ENCODE assay signal across 26 cellular contexts in the genomic region with DNA sequence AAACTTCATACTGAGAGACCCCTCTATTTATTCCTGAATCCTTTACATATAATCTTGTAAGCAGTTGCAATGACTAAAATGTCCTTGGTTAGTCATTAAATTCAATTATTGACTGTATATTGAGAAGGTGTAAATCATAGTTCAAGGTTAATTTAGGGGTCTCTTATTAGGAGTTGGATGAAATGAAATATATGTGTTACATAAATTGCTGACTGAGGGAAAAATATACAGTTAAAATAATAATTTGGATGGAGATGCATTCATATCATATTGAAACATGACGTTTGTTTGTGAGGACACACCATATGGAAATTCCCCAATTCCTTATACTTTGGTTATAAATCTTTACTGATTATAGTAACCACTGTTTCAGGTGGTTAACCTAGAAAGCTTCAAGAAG.
A peak's percentile ranks its signal among the peaks of the same experiment; 100 is the strongest.
DNase-seq lines count a peak whose midpoint lies in the region; ATAC-seq, FAIRE-seq and TF ChIP-seq lines count a peak whose summit lies in the region.
"Had no signal": no experiment of that assay in that cellular context is flagged by ENCODE, and none has a peak within 500 bp of the region (broad histone marks: within the 10 kb centered on the region; RNA-seq: fewer than 3 reads in every experiment).

No MANE protein-coding gene starts in this region.

- H4K8ac ChIP-seq in IMR-90 (ENCODE audit: low read depth in 2 of 2, low read length in 2 of 2) (no peak overlapping the region), H1 (ENCODE audit: extremely low read depth, insufficient read depth, low read length) (no peak overlapping the region)

- H3K9ac ChIP-seq in IMR-90 (ENCODE audit: low read depth, low read length) (no peak overlapping the region), H1 (replicated peaks in 1 of 4; ENCODE audit: extremely low read depth in 1 of 4, low read depth in 3 of 4, low read length in 3 of 4) (no peak overlapping the region)
- H3K9ac ChIP-seq: BLaER1 had no signal

- WGBS in A549 (ENCODE audit: missing lambda C conversion rate) = 72% methylated on average over 1 of the region's 1 CpG
- WGBS in IMR-90 (ENCODE audit: extremely low coverage in 2 of 2, insufficient read length in 1 of 2), 2 experiments = no CpG with 5 or more reads among the region's 1 CpG
- WGBS in H1 (ENCODE audit: extremely low coverage in 1 of 2, insufficient coverage in 1 of 2, insufficient read length in 1 of 2, insufficient replicate concordance in 2 of 2, low coverage in 1 of 2, low lambda C conversion rate in 2 of 2, missing lambda C conversion rate in 1 of 2), 2 experiments = 96% methylated on average over 1 of the region's 1 CpG; no CpG with 5 or more reads in 1 of the 2 experiments

- no peak for TF ChIP-seq CTCF in A549 (IDR thresholded peaks at IDR 0.05)
- no peak for TF ChIP-seq CTCF in IMR-90 (conservative IDR thresholded peaks at IDR 0.05; ENCODE audit: low read depth, low read length)
- TF ChIP-seq CTCF in H1 (IDR thresholded peaks at IDR 0.05; ENCODE audit: control extremely low read depth in 1 of 3, insufficient read depth in 1 of 3, low read depth in 1 of 3, low read length in 3 of 3) = no peak

- H3K23me2 ChIP-seq in H1 (ENCODE audit: low read depth, low read length) = no peaks in the 10 kb centered on the region

- H3K79me2 ChIP-seq in H1 (ENCODE audit: control insufficient read depth in 1 of 2, insufficient read depth in 2 of 2, low read length in 2 of 2) = no peaks in the 10 kb centered on the region

- H3K9me3 ChIP-seq in A549 (no peaks in the 10 kb centered on the region), IMR-90 (ENCODE audit: control insufficient read depth, insufficient read depth, low read length) (no peaks in the 10 kb centered on the region), H1 (ENCODE audit: insufficient read depth in 2 of 2, low read depth in 1 of 2, low read length in 1 of 2) (no peaks in the 10 kb centered on the region)
- H3K9me3 ChIP-seq: BE2C, BLaER1 had no signal

- H3K4me2 ChIP-seq in A549 (peak overlapping the region; percentile 50; the same call in 2 of the 3 replicates), IMR-90 (ENCODE audit: low read depth, low read length) (no peak overlapping the region), H1 (ENCODE audit: insufficient read depth in 1 of 2, low read depth in 2 of 2, low read length in 2 of 2) (no peak overlapping the region)
- H3K4me2 ChIP-seq: BLaER1 had no signal

- BruUV-seq in IMR-90 (replicated peaks; lab: Mats Ljungman, UMichigan) = no TSS peak

- POLR2A ChIA-PET in A549 (lab: Yijun Ruan, JAX) (no interaction called here), IMR-90 (lab: Charles Lee; ENCODE audit: unreplicated experiment) (no interaction called here), H1 (lab: Charles Lee; ENCODE audit: partially characterized antibody) (no interaction called here)

- intact Hi-C loops in IMR-90 (cut with micrococcal nuclease) = no loop called here

- H2BK5ac ChIP-seq in IMR-90 (ENCODE audit: low read depth, low read length, poor library complexity, severe bottlenecking) (no peak overlapping the region), H1 (ENCODE audit: low read depth, low read length) (no peak overlapping the region)

- DNase-seq in A549 (ENCODE audit: low read depth in 1 of 2, low spot score in 1 of 2) = no peak
- DNase-seq in IMR-90 = no peak
- no peak for DNase-seq in H1 (ENCODE audit: low read depth in 1 of 2, low spot score in 2 of 2)
- DNase-seq in NCI-H1105 (lab: John Stamatoyannopoulos, UW) = no peak
- no peak for DNase-seq in A172 (ENCODE audit: low spot score)
- DNase-seq: 8988T; ACHN; BE2C; C1 segment of cervical spinal cord; CD4-positive, alpha-beta memory T cell; CD4-positive, CD25-positive, alpha-beta regulatory T cell; CD8-positive, alpha-beta memory T cell; COR-L47; DMS 273 treated with DMSO at 0.1 percent for 48 hours; DMS153; DMS53; DMS79; DND-41; EL; GDM1 had no signal

- H3K79me1 ChIP-seq in IMR-90 (ENCODE audit: low read depth in 1 of 2, low read length in 2 of 2) (no peaks in the 10 kb centered on the region), H1 (ENCODE audit: low read depth, low read length) (no peaks in the 10 kb centered on the region)

- H2AFZ ChIP-seq in IMR-90 (replicated peaks; ENCODE audit: low read length, poor library complexity) = no peak overlapping the region
- H2AFZ ChIP-seq in H1 (ENCODE audit: low read length) = no peak overlapping the region

- H3K18ac ChIP-seq in IMR-90 (ENCODE audit: low read depth, low read length) (no peak overlapping the region), H1 (ENCODE audit: extremely low read depth, low read length) (no peak overlapping the region)

- H2BK120ac ChIP-seq in IMR-90 (ENCODE audit: low read depth, low read length) = no peak overlapping the region
- no peak overlapping the region for H2BK120ac ChIP-seq in H1 (replicated peaks; ENCODE audit: low read depth, low read length)

- CTCF ChIA-PET in A549 (lab: Yijun Ruan, JAX) = interaction anchor here (0.5 kb wide), 1 partner anchor 17 kb away, joined by 3 read pairs; no protein-coding TSS in a partner anchor
- CTCF ChIA-PET in IMR-90 (lab: Yijun Ruan, JAX) = no interaction called here
- CTCF ChIA-PET in H1 (lab: Charles Lee; ENCODE audit: partially characterized antibody) = interaction anchor here (0.8 kb wide), 1 partner anchor 17 kb away, joined by 3 read pairs; no protein-coding TSS in a partner anchor

- no peak overlapping the region for H3K14ac ChIP-seq in IMR-90 (replicated peaks; ENCODE audit: low read depth, low read length)
- H3K14ac ChIP-seq in H1 (ENCODE audit: insufficient read length) = no peak overlapping the region

- no peak overlapping the region for H2AK5ac ChIP-seq in IMR-90 (ENCODE audit: low read depth, low read length)
- H2AK5ac ChIP-seq in H1 (ENCODE audit: low read depth, low read length) = no peak overlapping the region

- H3K23ac ChIP-seq in IMR-90 (ENCODE audit: low read depth, low read length) (no peak overlapping the region), H1 (ENCODE audit: insufficient read length) (no peak overlapping the region)

- FAIRE-seq in A549 (lab: Jason Lieb, UNC) = no peak
- FAIRE-seq in H1 (lab: Jason Lieb, UNC) = no peak
- FAIRE-seq: GM12878, GM12892, GM18507, GM19239 had no signal

- no peak for TF ChIP-seq RAD21 in A549 (conservative IDR thresholded peaks at IDR 0.05 in 1 of 2, IDR thresholded peaks at IDR 0.05 in 1 of 2)
- TF ChIP-seq RAD21 in IMR-90 (IDR thresholded peaks at IDR 0.05; ENCODE audit: low read length) = no peak
- TF ChIP-seq RAD21 in H1 (IDR thresholded peaks at IDR 0.05 in 1 of 2, conservative IDR thresholded peaks at IDR 0.05 in 1 of 2; ENCODE audit: low read depth in 2 of 2, low read length in 2 of 2) = no peak

- peaks cover 2% of the 10 kb centered on the region; the same call in 1 of the 2 replicates for H3K27me3 ChIP-seq in IMR-90 (ENCODE audit: control insufficient read depth, insufficient read depth, low read length)
- H3K27me3 ChIP-seq in H1 (replicated peaks in 1 of 4; ENCODE audit: control insufficient read depth in 3 of 4, extremely low read depth in 1 of 4, insufficient read depth in 3 of 4, low read length in 3 of 4) = no peaks in the 10 kb centered on the region
- H3K27me3 ChIP-seq: BE2C, BLaER1 had no signal

- H3K4me1 ChIP-seq in A549 = peaks cover 93% of the 10 kb centered on the region
- no peaks in the 10 kb centered on the region for H3K4me1 ChIP-seq in IMR-90 (ENCODE audit: control insufficient read depth, insufficient read depth, low read length)
- no peaks in the 10 kb centered on the region; a peak in 1 of 7 replicates for H3K4me1 ChIP-seq in H1 (replicated peaks in 1 of 4; ENCODE audit: control insufficient read depth in 3 of 4, insufficient read depth in 4 of 4, low read length in 3 of 4)
- H3K4me1 ChIP-seq: BE2C, BLaER1 had no signal

- no peak for ATAC-seq in A549
- no peak for ATAC-seq in IMR-90 (ENCODE audit: low read depth)
- ATAC-seq in GM18870 (IDR thresholded peaks at IDR 0.05; ENCODE audit: unreplicated experiment) = no peak
- ATAC-seq: GM12878 had no signal

- H3K27ac ChIP-seq in A549 (peak overlapping the region; percentile 70 to 78; a peak in 5 of 6 replicates), IMR-90 (ENCODE audit: insufficient read depth, low read length) (no peak overlapping the region), H1 (ENCODE audit: low read depth, low read length) (no peak overlapping the region)
- H3K27ac ChIP-seq: BLaER1 had no signal

- H2BK15ac ChIP-seq in IMR-90 (ENCODE audit: low read depth, low read length) (no peak overlapping the region), H1 (ENCODE audit: low read length) (no peak overlapping the region)

- in situ Hi-C loops in IMR-90 (cut with MboI; ENCODE audit: low sequenced_read_pairs) = no loop called here

- H2AK9ac ChIP-seq in IMR-90 (replicated peaks; ENCODE audit: low read depth, low read length, poor library complexity) = no peak overlapping the region

- H4K91ac ChIP-seq in IMR-90 (ENCODE audit: insufficient read depth, low read depth, low read length) (no peak overlapping the region), H1 (replicated peaks; ENCODE audit: insufficient read length, low read length) (no peak overlapping the region)

- H4K5ac ChIP-seq in IMR-90 (ENCODE audit: low read depth, low read length) (no peak overlapping the region), H1 (ENCODE audit: insufficient read length, low read depth, low read length) (no peak overlapping the region)

- no peaks in the 10 kb centered on the region for H3K9me1 ChIP-seq in IMR-90 (ENCODE audit: insufficient read depth, low read length)

- H4K20me1 ChIP-seq in IMR-90 (ENCODE audit: insufficient read depth, low read length) (no peaks in the 10 kb centered on the region), H1 (replicated peaks in 1 of 2; ENCODE audit: control insufficient read depth in 1 of 2, insufficient read depth in 2 of 2, low read length in 2 of 2) (no peaks in the 10 kb centered on the region)
- H4K20me1 ChIP-seq: BLaER1 had no signal

- H3K36me3 ChIP-seq in IMR-90 (ENCODE audit: control insufficient read depth, insufficient read depth, low read length) (no peaks in the 10 kb centered on the region), H1 (ENCODE audit: control insufficient read depth in 2 of 4, insufficient read depth in 4 of 4, low read length in 3 of 4) (no peaks in the 10 kb centered on the region)
- H3K36me3 ChIP-seq: BE2C, BLaER1 had no signal

- TF ChIP-seq POLR2A in A549 (IDR thresholded peaks at IDR 0.05; ENCODE audit: low read length) (no peak), IMR-90 (IDR thresholded peaks at IDR 0.05; ENCODE audit: low read depth, low read length) (no peak), H1 (IDR thresholded peaks at IDR 0.05; ENCODE audit: control extremely low read depth in 1 of 2, low read depth in 2 of 2, low read length in 2 of 2) (no peak)

- dilution Hi-C loops in IMR-90 (cut with HindIII; ENCODE audit: low sequenced_read_pairs, unreplicated experiment) = no loop called here

- H3K56ac ChIP-seq in IMR-90 (ENCODE audit: extremely low read depth, insufficient read depth, low read length) (no peak overlapping the region), H1 (replicated peaks; ENCODE audit: insufficient read length, low read depth, low read length) (no peak overlapping the region)

- no peak overlapping the region for H2BK20ac ChIP-seq in IMR-90 (ENCODE audit: low read depth, low read length)
- no peak overlapping the region for H2BK20ac ChIP-seq in H1 (ENCODE audit: low read length)

- H3K4ac ChIP-seq in IMR-90 (ENCODE audit: low read depth, low read length) = no peak overlapping the region
- no peak overlapping the region for H3K4ac ChIP-seq in H1 (replicated peaks; ENCODE audit: insufficient read length, low read depth, low read length)

- TF ChIP-seq EP300 in A549 (IDR thresholded peaks at IDR 0.05) = no peak
- TF ChIP-seq EP300 in H1 (IDR thresholded peaks at IDR 0.05; ENCODE audit: borderline replicate concordance in 1 of 2, low read depth in 2 of 2, low read length in 2 of 2) = no peak

- H2BK12ac ChIP-seq in H1 (ENCODE audit: low read depth, low read length) = no peak overlapping the region

- H3K4me3 ChIP-seq in A549 (no peak overlapping the region), IMR-90 (ENCODE audit: insufficient read depth, low read depth, low read length) (no peak overlapping the region), H1 (ENCODE audit: extremely low read depth in 1 of 4, insufficient read depth in 2 of 4, low read depth in 3 of 4, low read length in 4 of 4) (no peak overlapping the region)
- H3K4me3 ChIP-seq: BLaER1, GM12878 had no signal

Comparison
In these comparisons a context has a peak if more than half of its experiments do, and no peak if none do; other contexts are left out.
1. H3K27ac ChIP-seq: peak in A549 (2 of 2); none in IMR-90 (single experiment) and H1 (single experiment).